In the genomic region with DNA sequence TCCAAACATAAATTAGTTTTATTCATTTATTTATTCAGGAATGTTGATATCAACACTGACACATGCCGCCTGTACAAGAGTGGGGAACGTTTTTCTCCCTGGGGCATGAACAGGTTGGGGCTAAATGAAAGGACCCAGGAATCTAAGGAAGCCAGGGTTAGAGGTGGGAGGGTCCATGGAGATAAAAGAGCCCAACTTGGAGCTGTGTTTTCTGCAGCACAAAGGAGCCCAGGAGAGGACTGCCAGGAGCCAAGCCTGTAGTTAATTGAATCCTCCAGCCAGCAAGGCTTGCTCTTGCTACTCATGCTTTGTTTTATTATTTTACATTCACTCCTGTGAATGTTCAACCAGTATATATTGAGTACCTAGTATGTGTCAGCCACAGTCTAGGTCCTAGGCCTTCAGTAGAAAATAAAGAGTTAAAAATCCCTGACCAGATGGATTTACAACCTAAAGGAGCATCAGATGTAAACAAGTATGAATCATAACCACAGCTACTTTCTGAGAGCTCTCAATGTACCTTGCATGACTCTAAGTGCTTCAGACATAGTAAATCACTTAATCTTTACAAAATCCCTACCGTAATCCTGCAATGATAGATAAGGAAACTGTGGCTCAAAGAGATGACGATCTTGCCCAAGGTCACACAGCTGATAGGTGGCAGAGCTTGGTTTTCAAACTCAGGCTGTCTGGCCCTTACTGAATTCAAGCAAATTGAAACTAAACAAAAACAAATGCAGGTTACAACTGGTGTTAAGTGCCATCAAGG, we compare ENCODE assay signal across 1 cellular context.
TF ChIP-seq lines count a peak whose summit lies in the region.

No MANE protein-coding gene starts in this region.

TF ChIP-seq in WTC11, 78 proteins besides CTCF, POLR2A, EP300 and RAD21 (continued from another document):
- TF ChIP-seq, protein P1, sequence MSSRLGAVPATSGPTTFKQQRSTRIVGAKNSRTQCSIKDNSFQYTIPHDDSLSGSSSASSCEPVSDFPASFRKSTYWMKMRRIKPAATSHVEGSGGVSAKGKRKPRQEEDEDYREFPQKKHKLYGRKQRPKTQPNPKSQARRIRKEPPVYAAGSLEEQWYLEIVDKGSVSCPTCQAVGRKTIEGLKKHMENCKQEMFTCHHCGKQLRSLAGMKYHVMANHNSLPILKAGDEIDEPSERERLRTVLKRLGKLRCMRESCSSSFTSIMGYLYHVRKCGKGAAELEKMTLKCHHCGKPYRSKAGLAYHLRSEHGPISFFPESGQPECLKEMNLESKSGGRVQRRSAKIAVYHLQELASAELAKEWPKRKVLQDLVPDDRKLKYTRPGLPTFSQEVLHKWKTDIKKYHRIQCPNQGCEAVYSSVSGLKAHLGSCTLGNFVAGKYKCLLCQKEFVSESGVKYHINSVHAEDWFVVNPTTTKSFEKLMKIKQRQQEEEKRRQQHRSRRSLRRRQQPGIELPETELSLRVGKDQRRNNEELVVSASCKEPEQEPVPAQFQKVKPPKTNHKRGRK (CRISPR knock-in tag; IDR thresholded peaks at IDR 0.05; ENCODE audit: borderline replicate concordance): no peak
- no peak for TF ChIP-seq ZNF671 (CRISPR knock-in tag; IDR thresholded peaks at IDR 0.05)
- TF ChIP-seq NFATC4 (CRISPR knock-in tag; IDR thresholded peaks at IDR 0.05): no peak
